Comparison of ENCODE assay signal across 8 cellular contexts in genomic region chr2:222423632-222424280, GRCh38.
DNase-seq lines count a peak whose midpoint lies in the region; ATAC-seq lines count a peak whose summit lies in the region.

No MANE protein-coding gene starts in this region.

- H3K27ac ChIP-seq in epithelial cell of prostate = peak overlapping the region; percentile 19

- peak; percentile 14 for ATAC-seq in HG03103 (IDR thresholded peaks at IDR 0.05; ENCODE audit: low read depth, unreplicated experiment)

- DNase-seq in NCI-H510A treated with DMSO at 0.1 percent for 48 hours (lab: John Stamatoyannopoulos, UW) = peak; percentile 53
- DNase-seq in NCI-H510A (lab: John Stamatoyannopoulos, UW) = no peak
- peak; percentile 66 for DNase-seq in activated CD4-positive, alpha-beta T cell treated with anti-CD3 and anti-CD28 coated beads for 48 hours
- no peak for DNase-seq in epithelial cell of prostate (ENCODE audit: low read depth, low spot score)
- DNase-seq in retina = peak; percentile 27
- no peak for DNase-seq in ecto neural progenitor cell (ENCODE audit: low spot score)
- no peak for DNase-seq in islet precursor cell

Comparison
In these comparisons a context has a peak if more than half of its experiments do, and no peak if none do; other contexts are left out.
1. DNase-seq: peak in NCI-H510A treated with DMSO at 0.1 percent for 48 hours (single experiment), activated CD4-positive, alpha-beta T cell treated with anti-CD3 and anti-CD28 coated beads for 48 hours (single experiment) and retina (single experiment); none in NCI-H510A (single experiment), epithelial cell of prostate (single experiment), ecto neural progenitor cell (single experiment) and islet precursor cell (single experiment).